ENCODE assay signal across 1 cellular context in the genomic region with DNA sequence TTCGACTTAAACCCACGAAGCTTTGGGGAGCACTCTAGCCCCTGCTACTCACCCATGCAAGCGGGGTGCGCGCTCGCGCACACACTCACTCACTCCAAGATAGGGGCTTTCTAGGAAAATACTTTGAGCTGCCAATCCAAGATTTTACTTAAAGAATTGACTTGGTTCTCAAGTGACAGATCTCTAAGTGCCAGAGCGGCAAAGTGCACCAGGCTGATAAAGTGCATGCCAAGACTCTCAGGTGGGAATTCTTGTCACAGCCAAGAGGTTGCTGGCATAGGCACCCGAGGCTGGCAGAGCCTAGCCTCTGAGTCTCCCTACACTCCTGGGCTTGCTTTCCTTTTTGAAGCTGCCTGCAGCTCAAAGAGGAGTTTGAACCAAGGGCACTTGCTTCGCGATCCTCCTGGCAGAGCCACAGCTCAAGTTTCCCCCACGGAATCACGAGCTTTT.
TF ChIP-seq lines count a peak whose summit lies in the region.

No MANE protein-coding gene starts in this region.

TF ChIP-seq in H1, 55 proteins besides CTCF, POLR2A, EP300 and RAD21:
- TF ChIP-seq HDAC2 (IDR thresholded peaks at IDR 0.05; ENCODE audit: borderline replicate concordance in 1 of 2, low read depth in 2 of 2, low read length in 2 of 2) (0 out of 4 replicates have a peak, but pooled peaks of 1 of the 2 experiments have one; percentile 11), YY1 (IDR thresholded peaks at IDR 0.05; ENCODE audit: low read depth, low read length) (no peak), BACH1 (IDR thresholded peaks at IDR 0.05; ENCODE audit: low read length) (no peak), RFX5 (IDR thresholded peaks at IDR 0.05; ENCODE audit: borderline replicate concordance, low read depth, low read length) (no peak), BCL11A (IDR thresholded peaks at IDR 0.05; ENCODE audit: low read depth in 2 of 2, low read length in 2 of 2) (no peak), TBP (IDR thresholded peaks at IDR 0.05; ENCODE audit: low read depth, low read length) (no peak), MAFK (IDR thresholded peaks at IDR 0.05; ENCODE audit: low read depth, low read length) (no peak), RNF2 (IDR thresholded peaks at IDR 0.05; ENCODE audit: borderline replicate concordance, low read depth, low read length, missing control alignments, poor library complexity, severe bottlenecking) (peak; percentile 47), RXRA (IDR thresholded peaks at IDR 0.05; ENCODE audit: insufficient read depth, low read depth, low read length) (no peak), POU5F1 (IDR thresholded peaks at IDR 0.05; ENCODE audit: low read depth, low read length) (no peak)
- TF ChIP-seq, protein P1, sequence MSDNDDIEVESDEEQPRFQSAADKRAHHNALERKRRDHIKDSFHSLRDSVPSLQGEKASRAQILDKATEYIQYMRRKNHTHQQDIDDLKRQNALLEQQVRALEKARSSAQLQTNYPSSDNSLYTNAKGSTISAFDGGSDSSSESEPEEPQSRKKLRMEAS (IDR thresholded peaks at IDR 0.05) = no peak
